Comparison of ENCODE assay signal across 17 cellular contexts in genomic region chr7:149825567-149826343, GRCh38. TPM values are rescaled to one million over a fixed set of nuclear protein-coding genes. Genes with fewer than 3 reads are reported as not detected.
DNase-seq lines count a peak whose midpoint lies in the region; ATAC-seq and TF ChIP-seq lines count a peak whose summit lies in the region.
"Had no signal": no experiment of that assay in that cellular context is flagged by ENCODE, and none has a peak within 500 bp of the region (broad histone marks: within the 10 kb centered on the region; RNA-seq: fewer than 3 reads in every experiment).

No MANE protein-coding gene starts in this region.

- no peaks in the 10 kb centered on the region for H3K79me1 ChIP-seq in IMR-90 (ENCODE audit: low read depth in 1 of 2, low read length in 2 of 2)

- H3K4me1 ChIP-seq in IMR-90 (ENCODE audit: control insufficient read depth, insufficient read depth, low read length) (no peaks in the 10 kb centered on the region), mucosa of descending colon (ENCODE audit: low read depth) (peaks cover 9% of the 10 kb centered on the region), upper lobe of right lung (no peaks in the 10 kb centered on the region)
- H3K4me1 ChIP-seq: A549 had no signal

- DNase-seq in activated naive CD8-positive, alpha-beta T cell treated with anti-CD3 and anti-CD28 coated beads, Interleukin-2, amount 10 ng/mL, durations not matched to agents 7 days and 5 days: peak; percentile 26
- DNase-seq in activated naive CD8-positive, alpha-beta T cell treated with anti-CD3 and anti-CD28 coated beads, Interleukin-2, amount 50 U/mL, for 24 hours: no peak
- DNase-seq in IMR-90: no peak
- peak in 2 of 3 donors; percentile 27 to 45 for DNase-seq in mucosa of descending colon
- DNase-seq in upper lobe of right lung: peak; percentile 59
- DNase-seq in HPDE6-E6E7 (ENCODE audit: extremely low spot score): no peak
- DNase-seq in activated CD4-positive, alpha-beta T cell treated with anti-CD3 and anti-CD28 coated beads for 1 hour: no peak
- DNase-seq: Calu3; CD4-positive, CD25-positive, alpha-beta regulatory T cell; KBM-7; NCI-H1048; NCI-H187 treated with DMSO at 0.1 percent for 48 hours; NCI-H446 treated with DMSO at 0.1 percent for 48 hours; NCI-H774 had no signal

- no peak overlapping the region for H3K14ac ChIP-seq in IMR-90 (replicated peaks; ENCODE audit: low read depth, low read length)

- no peak overlapping the region for H2AK5ac ChIP-seq in IMR-90 (ENCODE audit: low read depth, low read length)

- H3K27me3 Mint-ChIP-seq in activated naive CD8-positive, alpha-beta T cell treated with anti-CD3 and anti-CD28 coated beads, Interleukin-2, amount 10 ng/mL, durations not matched to agents 7 days and 5 days: peaks cover 1% of the 10 kb centered on the region
- H3K27me3 Mint-ChIP-seq in activated naive CD8-positive, alpha-beta T cell treated with anti-CD3 and anti-CD28 coated beads, Interleukin-2, amount 50 U/mL, for 24 hours: no peaks in the 10 kb centered on the region

- no peak overlapping the region for H3K4me3 Mint-ChIP-seq in activated naive CD8-positive, alpha-beta T cell treated with anti-CD3 and anti-CD28 coated beads, Interleukin-2, amount 10 ng/mL, durations not matched to agents 7 days and 5 days
- H3K4me3 Mint-ChIP-seq in activated naive CD8-positive, alpha-beta T cell treated with anti-CD3 and anti-CD28 coated beads, Interleukin-2, amount 50 U/mL, for 24 hours: no peak overlapping the region
- H3K4me3 Mint-ChIP-seq: CD4-positive, CD25-positive, alpha-beta regulatory T cell; GM23338 had no signal

- no peak overlapping the region for H2BK15ac ChIP-seq in IMR-90 (ENCODE audit: low read depth, low read length)

- WGBS in IMR-90 (ENCODE audit: extremely low coverage in 2 of 2, insufficient read length in 1 of 2), 2 experiments: no CpG with 5 or more reads among the region's 19 CpGs

- no TSS peak for BruUV-seq in IMR-90 (replicated peaks; lab: Mats Ljungman, UMichigan)

- no peaks in the 10 kb centered on the region for H3K9me3 ChIP-seq in IMR-90 (ENCODE audit: control insufficient read depth, insufficient read depth, low read length)
- H3K9me3 ChIP-seq in mucosa of descending colon: no peaks in the 10 kb centered on the region
- no peaks in the 10 kb centered on the region for H3K9me3 ChIP-seq in upper lobe of right lung
- H3K9me3 ChIP-seq: A549, Peyer's patch had no signal

- no peaks in the 10 kb centered on the region for H3K9me1 ChIP-seq in IMR-90 (ENCODE audit: insufficient read depth, low read length)

- in situ Hi-C loops in IMR-90 (cut with MboI; ENCODE audit: low sequenced_read_pairs): no loop called here

- H3K27me3 ChIP-seq in IMR-90 (ENCODE audit: control insufficient read depth, insufficient read depth, low read length) (peaks cover 13% of the 10 kb centered on the region; the same call in 1 of the 2 replicates), upper lobe of right lung (no peaks in the 10 kb centered on the region)
- H3K27me3 ChIP-seq: Peyer's patch had no signal

- H3K36me3 ChIP-seq in IMR-90 (ENCODE audit: control insufficient read depth, insufficient read depth, low read length) (no peaks in the 10 kb centered on the region), mucosa of descending colon (ENCODE audit: low read depth) (no peaks in the 10 kb centered on the region), upper lobe of right lung (no peaks in the 10 kb centered on the region)
- H3K36me3 ChIP-seq: Peyer's patch had no signal

- H3K4me3 ChIP-seq in IMR-90 (ENCODE audit: insufficient read depth, low read depth, low read length) (no peak overlapping the region), mucosa of descending colon (no peak overlapping the region), upper lobe of right lung (no peak overlapping the region)
- H3K4me3 ChIP-seq: A549, GM23338, Peyer's patch had no signal

- dilution Hi-C loops in IMR-90 (cut with HindIII; ENCODE audit: low sequenced_read_pairs, unreplicated experiment): no loop called here

- CTCF ChIA-PET in IMR-90 (lab: Yijun Ruan, JAX): no interaction called here

- no peak overlapping the region for H2AK9ac ChIP-seq in IMR-90 (replicated peaks; ENCODE audit: low read depth, low read length, poor library complexity)

- H2BK20ac ChIP-seq in IMR-90 (ENCODE audit: low read depth, low read length): no peak overlapping the region

- no peak for TF ChIP-seq RAD21 in IMR-90 (IDR thresholded peaks at IDR 0.05; ENCODE audit: low read length)

- H3K27ac ChIP-seq in IMR-90 (ENCODE audit: insufficient read depth, low read length) (no peak overlapping the region), upper lobe of right lung (no peak overlapping the region)
- H3K27ac ChIP-seq: A549, Peyer's patch had no signal

- no peak overlapping the region for H4K5ac ChIP-seq in IMR-90 (ENCODE audit: low read depth, low read length)

- H3K23ac ChIP-seq in IMR-90 (ENCODE audit: low read depth, low read length): no peak overlapping the region

- TF ChIP-seq POLR2A in IMR-90 (IDR thresholded peaks at IDR 0.05; ENCODE audit: low read depth, low read length): no peak

- H3K18ac ChIP-seq in IMR-90 (ENCODE audit: low read depth, low read length): no peak overlapping the region

- H2BK5ac ChIP-seq in IMR-90 (ENCODE audit: low read depth, low read length, poor library complexity, severe bottlenecking): no peak overlapping the region

- H3K36me3 Mint-ChIP-seq in activated naive CD8-positive, alpha-beta T cell treated with anti-CD3 and anti-CD28 coated beads, Interleukin-2, amount 10 ng/mL, durations not matched to agents 7 days and 5 days: no peaks in the 10 kb centered on the region
- no peaks in the 10 kb centered on the region for H3K36me3 Mint-ChIP-seq in activated naive CD8-positive, alpha-beta T cell treated with anti-CD3 and anti-CD28 coated beads, Interleukin-2, amount 50 U/mL, for 24 hours (ENCODE audit: low read depth)
- H3K36me3 Mint-ChIP-seq: CD4-positive, CD25-positive, alpha-beta regulatory T cell had no signal

- no peak for ATAC-seq in activated naive CD8-positive, alpha-beta T cell treated with anti-CD3 and anti-CD28 coated beads, Interleukin-2, amount 10 ng/mL, durations not matched to agents 7 days and 5 days (ENCODE audit: low read depth)
- ATAC-seq in activated naive CD8-positive, alpha-beta T cell treated with anti-CD3 and anti-CD28 coated beads, Interleukin-2, amount 50 U/mL, for 24 hours: no peak
- no peak for ATAC-seq in IMR-90 (ENCODE audit: low read depth)
- ATAC-seq in mucosa of descending colon: no peak
- no peak for ATAC-seq in upper lobe of right lung
- ATAC-seq: GM23338 had no signal

- H2BK120ac ChIP-seq in IMR-90 (ENCODE audit: low read depth, low read length): no peak overlapping the region

- intact Hi-C loops in IMR-90 (cut with micrococcal nuclease) (no loop called here), mucosa of descending colon (cut with DNase I, micrococcal nuclease) (no loop called here), upper lobe of right lung (cut with DNase I) (no loop called here)

- no peaks in the 10 kb centered on the region for H3K9me3 Mint-ChIP-seq in activated naive CD8-positive, alpha-beta T cell treated with anti-CD3 and anti-CD28 coated beads, Interleukin-2, amount 10 ng/mL, durations not matched to agents 7 days and 5 days
- no peaks in the 10 kb centered on the region for H3K9me3 Mint-ChIP-seq in activated naive CD8-positive, alpha-beta T cell treated with anti-CD3 and anti-CD28 coated beads, Interleukin-2, amount 50 U/mL, for 24 hours
- H3K9me3 Mint-ChIP-seq: CD4-positive, CD25-positive, alpha-beta regulatory T cell had no signal

- no peak overlapping the region for H4K91ac ChIP-seq in IMR-90 (ENCODE audit: insufficient read depth, low read depth, low read length)

- no peak overlapping the region for H3K27ac Mint-ChIP-seq in activated naive CD8-positive, alpha-beta T cell treated with anti-CD3 and anti-CD28 coated beads, Interleukin-2, amount 10 ng/mL, durations not matched to agents 7 days and 5 days
- no peak overlapping the region for H3K27ac Mint-ChIP-seq in activated naive CD8-positive, alpha-beta T cell treated with anti-CD3 and anti-CD28 coated beads, Interleukin-2, amount 50 U/mL, for 24 hours
- H3K27ac Mint-ChIP-seq: CD4-positive, CD25-positive, alpha-beta regulatory T cell; GM23338 had no signal

- TF ChIP-seq CTCF in IMR-90 (conservative IDR thresholded peaks at IDR 0.05; ENCODE audit: low read depth, low read length): no peak
- TF ChIP-seq CTCF in mucosa of descending colon (IDR thresholded peaks at IDR 0.05): no peak
- TF ChIP-seq CTCF in upper lobe of right lung (IDR thresholded peaks at IDR 0.05): no peak

- peak overlapping the region; percentile 51 for H2AFZ ChIP-seq in IMR-90 (replicated peaks; ENCODE audit: low read length, poor library complexity)
- H2AFZ ChIP-seq: GM23338 had no signal

- POLR2A ChIA-PET in activated naive CD8-positive, alpha-beta T cell treated with anti-CD3 and anti-CD28 coated beads, Interleukin-2, amount 10 ng/mL, durations not matched to agents 7 days and 5 days (lab: Charles Lee): no interaction called here
- POLR2A ChIA-PET in IMR-90 (lab: Charles Lee; ENCODE audit: unreplicated experiment): no interaction called here

- H3K4me2 ChIP-seq in IMR-90 (ENCODE audit: low read depth, low read length): no peak overlapping the region
- H3K4me2 ChIP-seq: A549, GM23338 had no signal

- H3K56ac ChIP-seq in IMR-90 (ENCODE audit: extremely low read depth, insufficient read depth, low read length): no peak overlapping the region

- peaks cover 2% of the 10 kb centered on the region for H3K4me1 Mint-ChIP-seq in activated naive CD8-positive, alpha-beta T cell treated with anti-CD3 and anti-CD28 coated beads, Interleukin-2, amount 10 ng/mL, durations not matched to agents 7 days and 5 days
- H3K4me1 Mint-ChIP-seq in activated naive CD8-positive, alpha-beta T cell treated with anti-CD3 and anti-CD28 coated beads, Interleukin-2, amount 50 U/mL, for 24 hours: peaks cover 2% of the 10 kb centered on the region
- H3K4me1 Mint-ChIP-seq: CD4-positive, CD25-positive, alpha-beta regulatory T cell; GM23338 had no signal

- H3K4ac ChIP-seq in IMR-90 (ENCODE audit: low read depth, low read length): no peak overlapping the region

- no peak overlapping the region for H3K9ac ChIP-seq in IMR-90 (ENCODE audit: low read depth, low read length)

- no peak overlapping the region for H4K8ac ChIP-seq in IMR-90 (ENCODE audit: low read depth in 2 of 2, low read length in 2 of 2)

- no peaks in the 10 kb centered on the region for H4K20me1 ChIP-seq in IMR-90 (ENCODE audit: insufficient read depth, low read length)

RNA-seq across cellular contexts. Expression of gene ZNF862, which starts 12.4 kb away (rescaled TPM):
- 10 to 100 TPM; 44.1 to 45.6 TPM for total RNA-seq in activated naive CD8-positive, alpha-beta T cell treated with anti-CD3 and anti-CD28 coated beads, Interleukin-2, amount 10 ng/mL, durations not matched to agents 7 days and 5 days
- total RNA-seq in IMR-90 (2012; rRNA removed) (3.3 and 5.9 TPM in 2 replicates), mucosa of descending colon (10 to 100 TPM; 18.0 to 25.4 (median 25.2) TPM), upper lobe of right lung (14.6 TPM)
- polyA plus RNA-seq in IMR-90 (2012; rRNA removed): 10.8 and 10.9 TPM in 2 replicates
- polyA plus RNA-seq in IMR-90 (2012; cell fraction: cytosol; rRNA removed): 4.5 and 5.8 TPM in 2 replicates
- 56.1 and 60.8 TPM in 2 replicates for polyA plus RNA-seq in IMR-90 (2012; cell fraction: nucleus; rRNA removed; ENCODE audit: low replicate concordance)

RNA-seq across cellular contexts. Expression of gene ATP6V0E2, which starts 48.0 kb away (rescaled TPM):
- 10 to 100 TPM; 74.0 to 81.2 TPM for total RNA-seq in activated naive CD8-positive, alpha-beta T cell treated with anti-CD3 and anti-CD28 coated beads, Interleukin-2, amount 10 ng/mL, durations not matched to agents 7 days and 5 days
- 5.7 and 10.3 TPM in 2 replicates for total RNA-seq in IMR-90 (2012; rRNA removed)
- polyA plus RNA-seq in IMR-90 (2012; rRNA removed): 29.3 and 30.3 TPM in 2 replicates
- 18.0 and 25.3 TPM in 2 replicates for polyA plus RNA-seq in IMR-90 (2012; cell fraction: cytosol; rRNA removed)
- polyA plus RNA-seq in IMR-90 (2012; cell fraction: nucleus; rRNA removed; ENCODE audit: low replicate concordance): 17.9 and 24.3 TPM in 2 replicates
- 10 to 100 TPM; 12.7 to 23.7 (median 20.9) TPM for total RNA-seq in mucosa of descending colon
- 19.6 TPM for total RNA-seq in upper lobe of right lung

RNA-seq across cellular contexts. Expression of gene ZNF467, which starts 52.4 kb away (rescaled TPM):
- total RNA-seq in activated naive CD8-positive, alpha-beta T cell treated with anti-CD3 and anti-CD28 coated beads, Interleukin-2, amount 10 ng/mL, durations not matched to agents 7 days and 5 days: 1 to 10 TPM in 1 of 2 experiments, under 1 TPM in 1; 0.83 to 1.0 TPM
- total RNA-seq in IMR-90 (2012; rRNA removed) (under 0.01 TPM in 1 of 2 replicates, not detected in the other), mucosa of descending colon (10 to 100 TPM in 1 of 3 donors, 1 to 10 TPM in 2; 2.4 to 19.5 (median 5.1) TPM), upper lobe of right lung (35.3 TPM)
- 0.67 and 0.77 TPM in 2 replicates for polyA plus RNA-seq in IMR-90 (2012; rRNA removed)
- polyA plus RNA-seq in IMR-90 (2012; cell fraction: cytosol; rRNA removed): 0.43 and 0.89 TPM in 2 replicates
- 3.8 and 5.6 TPM in 2 replicates for polyA plus RNA-seq in IMR-90 (2012; cell fraction: nucleus; rRNA removed; ENCODE audit: low replicate concordance)

Comparison
In these comparisons a context has a peak if more than half of its experiments do, and no peak if none do; other contexts are left out.
1. DNase-seq: peak in activated naive CD8-positive, alpha-beta T cell treated with anti-CD3 and anti-CD28 coated beads, Interleukin-2, amount 10 ng/mL, durations not matched to agents 7 days and 5 days (single experiment), mucosa of descending colon (2 of 3) and upper lobe of right lung (single experiment); none in activated naive CD8-positive, alpha-beta T cell treated with anti-CD3 and anti-CD28 coated beads, Interleukin-2, amount 50 U/mL, for 24 hours (single experiment), IMR-90 (single experiment), HPDE6-E6E7 (single experiment) and activated CD4-positive, alpha-beta T cell treated with anti-CD3 and anti-CD28 coated beads for 1 hour (single experiment).